ENCODE assay signal across 19 cellular contexts in genomic region chr11:31445621-31446020, GRCh38.
"Had no signal": no experiment of that assay in that cellular context is flagged by ENCODE, and none has a peak within 500 bp of the region (broad histone marks: within the 10 kb centered on the region; RNA-seq: fewer than 3 reads in every experiment).

No MANE protein-coding gene starts in this region.

- DNase-seq: cortex of kidney; dorsolateral prefrontal cortex; effector CD8-positive, alpha-beta T cell; kidney; mammary epithelial cell; naive thymus-derived CD4-positive, alpha-beta T cell; nephron progenitor cell; psoas muscle; spleen; stimulated activated CD4-positive, alpha-beta T cell treated with anti-CD3 and anti-CD28 coated beads, Interleukin-15, amount 100 ng/mL, for 24 hours; stimulated activated CD4-positive, alpha-beta T cell treated with anti-CD3 and anti-CD28 coated beads, Interleukin-1b, Interleukin-23, amount 100 ng/mL, for 48 hours; stimulated activated CD4-positive, alpha-beta T cell treated with anti-CD3 and anti-CD28 coated beads, Interleukin-4, amount 100 ng/mL, for 4 hours; stimulated activated naive B cell treated with anti-CD40 and anti-IgM and Interleukin-4, amounts not matched to agents 10 μg/mL and 1 μg/mL and 100 μg/mL, for 72 hours; stimulated activated naive CD8-positive, alpha-beta T cell treated with anti-CD3 and anti-CD28 coated beads, Interleukin-15, amount 100 ng/mL, for 72 hours; testis had no signal

- H3K9me3 ChIP-seq: esophagus muscularis mucosa, gastroesophageal sphincter, neutrophil, psoas muscle, spleen, testis, tibial nerve had no signal

- H3K4me1 Mint-ChIP-seq: stimulated activated naive B cell treated with anti-CD40 and anti-IgM and Interleukin-4, amounts not matched to agents 10 μg/mL and 1 μg/mL and 100 μg/mL, for 72 hours; stimulated activated naive CD8-positive, alpha-beta T cell treated with anti-CD3 and anti-CD28 coated beads, Interleukin-15, amount 100 ng/mL, for 72 hours had no signal

- H3K27ac Mint-ChIP-seq: naive thymus-derived CD4-positive, alpha-beta T cell; stimulated activated naive B cell treated with anti-CD40 and anti-IgM and Interleukin-4, amounts not matched to agents 10 μg/mL and 1 μg/mL and 100 μg/mL, for 72 hours had no signal

- H3K36me3 ChIP-seq: neutrophil had no signal

- H3K27me3 Mint-ChIP-seq: naive thymus-derived CD4-positive, alpha-beta T cell; stimulated activated naive B cell treated with anti-CD40 and anti-IgM and Interleukin-4, amounts not matched to agents 10 μg/mL and 1 μg/mL and 100 μg/mL, for 72 hours; stimulated activated naive CD8-positive, alpha-beta T cell treated with anti-CD3 and anti-CD28 coated beads, Interleukin-15, amount 100 ng/mL, for 72 hours had no signal

- H3K27me3 ChIP-seq: dorsolateral prefrontal cortex, esophagus muscularis mucosa, gastroesophageal sphincter, neutrophil, spleen, testis, tibial nerve had no signal

- H3K9me3 Mint-ChIP-seq: nephron progenitor cell; stimulated activated naive B cell treated with anti-CD40 and anti-IgM and Interleukin-4, amounts not matched to agents 10 μg/mL and 1 μg/mL and 100 μg/mL, for 72 hours; stimulated activated naive CD8-positive, alpha-beta T cell treated with anti-CD3 and anti-CD28 coated beads, Interleukin-15, amount 100 ng/mL, for 72 hours had no signal

- H3K4me3 ChIP-seq: dorsolateral prefrontal cortex, esophagus muscularis mucosa, gastroesophageal sphincter, psoas muscle, spleen, testis, tibial nerve had no signal

- H3K27ac ChIP-seq: dorsolateral prefrontal cortex, esophagus muscularis mucosa, gastroesophageal sphincter, neutrophil, psoas muscle, spleen, testis, tibial nerve had no signal

- H3K4me3 Mint-ChIP-seq: naive thymus-derived CD4-positive, alpha-beta T cell; nephron progenitor cell; stimulated activated naive B cell treated with anti-CD40 and anti-IgM and Interleukin-4, amounts not matched to agents 10 μg/mL and 1 μg/mL and 100 μg/mL, for 72 hours; stimulated activated naive CD8-positive, alpha-beta T cell treated with anti-CD3 and anti-CD28 coated beads, Interleukin-15, amount 100 ng/mL, for 72 hours had no signal

- H3K4me1 ChIP-seq: esophagus muscularis mucosa, gastroesophageal sphincter, psoas muscle, spleen, testis, tibial nerve had no signal
